1 cellular context compared by ENCODE assay signal in the genomic region with DNA sequence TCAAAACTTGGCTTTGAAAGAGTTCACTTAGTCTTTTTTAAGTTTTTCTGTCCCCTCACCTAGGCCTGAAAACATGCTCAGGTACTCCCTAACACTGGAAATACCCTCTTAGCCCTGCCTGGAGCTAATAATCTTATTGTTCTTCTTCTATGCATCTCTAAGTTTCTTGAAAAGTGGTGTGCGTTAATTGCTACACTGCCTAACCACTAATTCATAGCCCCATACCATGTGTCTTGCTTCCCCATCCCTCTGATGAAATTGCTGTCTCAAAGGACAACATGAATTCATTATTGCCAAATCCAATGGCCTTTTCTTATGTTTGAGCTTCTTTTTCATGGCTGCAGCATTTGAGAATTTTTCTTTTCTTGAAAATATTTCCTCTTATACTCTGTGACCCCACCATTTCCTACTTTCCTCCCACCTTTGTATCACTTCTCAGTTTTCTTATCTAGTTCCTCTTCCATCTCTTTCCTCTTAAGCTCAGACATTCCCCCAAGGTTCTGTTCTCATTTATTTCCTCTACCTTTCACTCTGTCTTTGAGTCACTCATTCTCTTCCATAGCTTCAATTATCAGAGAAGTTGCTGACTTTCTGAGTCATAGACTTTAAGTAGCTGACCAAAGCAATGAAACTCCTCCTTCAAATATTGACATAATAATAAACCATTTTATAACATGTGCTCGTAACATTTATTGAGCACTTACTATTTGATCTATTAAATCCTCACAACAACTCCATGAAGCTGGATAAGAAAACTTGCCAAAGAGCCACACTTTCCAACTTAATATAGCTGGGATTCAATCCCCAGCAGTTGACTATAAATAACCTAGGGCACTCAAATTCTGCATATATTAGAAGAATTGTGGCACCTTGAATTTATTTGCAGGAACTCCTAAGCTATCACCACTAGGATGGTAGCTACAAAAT.
TF ChIP-seq lines count a peak whose summit lies in the region.

No MANE protein-coding gene starts in this region.

TF ChIP-seq in H1, 55 proteins besides CTCF, POLR2A, EP300 and RAD21 (continued from another document):
- TF ChIP-seq CEBPB (IDR thresholded peaks at IDR 0.05; ENCODE audit: low read depth, low read length): no peak
- no peak for TF ChIP-seq SP1 (IDR thresholded peaks at IDR 0.05; ENCODE audit: low read depth, low read length)
- no peak for TF ChIP-seq BCL11A (IDR thresholded peaks at IDR 0.05; ENCODE audit: low read depth in 2 of 2, low read length in 2 of 2)
- TF ChIP-seq SP2 (IDR thresholded peaks at IDR 0.05; ENCODE audit: low read length): no peak
- no peak for TF ChIP-seq CTBP2 (IDR thresholded peaks at IDR 0.05; ENCODE audit: borderline replicate concordance, insufficient read depth, insufficient read length, low read length)
- no peak for TF ChIP-seq TEAD4 (IDR thresholded peaks at IDR 0.05; ENCODE audit: low read depth, low read length)
- TF ChIP-seq FOSL1 (IDR thresholded peaks at IDR 0.05; ENCODE audit: insufficient read depth, low read depth, low read length): no peak
